In the genomic region with DNA sequence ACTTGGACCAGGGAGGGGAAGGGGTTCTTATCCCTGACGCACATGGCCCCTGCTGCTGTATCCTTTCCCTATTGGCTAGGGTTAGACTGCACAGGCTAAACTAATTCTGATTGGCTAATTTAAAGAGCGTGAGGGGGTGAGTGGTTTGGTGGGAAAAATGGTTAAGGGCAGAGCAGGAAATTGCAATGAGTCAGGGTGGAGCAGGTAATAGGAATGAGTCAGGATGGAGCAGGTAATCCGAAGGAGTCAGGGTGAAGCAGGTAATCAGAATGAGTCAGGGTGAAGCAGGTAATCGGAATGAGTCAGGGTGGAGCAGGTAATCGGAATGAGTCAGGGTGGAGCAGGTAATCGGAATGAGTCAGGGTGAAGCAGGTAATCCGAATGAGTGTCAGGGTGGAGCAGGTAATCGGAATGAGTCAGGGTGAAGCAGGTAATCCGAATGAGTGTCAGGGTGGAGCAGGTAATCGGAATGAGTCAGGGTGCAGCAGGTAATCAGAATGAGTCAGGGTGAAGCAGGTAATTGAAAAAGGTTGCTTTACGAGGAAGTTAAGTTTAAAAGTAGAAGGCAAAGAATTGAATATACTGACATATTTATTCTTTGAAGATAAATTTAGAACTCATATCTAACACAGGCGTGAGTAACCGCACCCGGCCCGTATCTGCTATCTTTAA, we compare ENCODE assay signal across 1 cellular context.
TF ChIP-seq lines count a peak whose summit lies in the region.

No MANE protein-coding gene starts in this region.

TF ChIP-seq in HCT116, 20 proteins besides CTCF, POLR2A, EP300 and RAD21:
- TF ChIP-seq CEBPB (IDR thresholded peaks at IDR 0.05; ENCODE audit: low read depth): peak; percentile 38; the same call in 1 of the 2 replicates
- TF ChIP-seq POLR2AphosphoS5 (IDR thresholded peaks at IDR 0.05; ENCODE audit: low read depth, low read length): peak; percentile 28; the same call in 1 of the 2 replicates
- peak; percentile 90 for TF ChIP-seq JUND (IDR thresholded peaks at IDR 0.05)
- TF ChIP-seq FOSL1 (IDR thresholded peaks at IDR 0.05; ENCODE audit: low read depth): peak; percentile 92
- TF ChIP-seq, protein P1, sequence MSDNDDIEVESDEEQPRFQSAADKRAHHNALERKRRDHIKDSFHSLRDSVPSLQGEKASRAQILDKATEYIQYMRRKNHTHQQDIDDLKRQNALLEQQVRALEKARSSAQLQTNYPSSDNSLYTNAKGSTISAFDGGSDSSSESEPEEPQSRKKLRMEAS (IDR thresholded peaks at IDR 0.05): 0 out of 2 replicates have a peak, but pooled peaks have one; percentile 44
- TF ChIP-seq CBX3 (IDR thresholded peaks at IDR 0.05; ENCODE audit: low read depth): peak; percentile 94
- TF ChIP-seq SP1 (IDR thresholded peaks at IDR 0.05; ENCODE audit: low read depth): peak; percentile 76
TF ChIP-seq in HCT116: peak in this region for 7; not testable (repeated sequence) for 13.
